In genomic region chr11:47616726-47617416, GRCh38 we compare ENCODE assay signal across 10 cellular contexts. TPM values are rescaled to one million over a fixed set of nuclear protein-coding genes. Genes with fewer than 3 reads are reported as not detected.
DNase-seq lines count a peak whose midpoint lies in the region; ATAC-seq and TF ChIP-seq lines count a peak whose summit lies in the region.
"Had no signal": no experiment of that assay in that cellular context is flagged by ENCODE, and none has a peak within 500 bp of the region (broad histone marks: within the 10 kb centered on the region; RNA-seq: fewer than 3 reads in every experiment).

No MANE protein-coding gene starts in this region.

- H3K27ac ChIP-seq in lower lobe of right lung: no peak overlapping the region

- no peak overlapping the region for H3K4me3 ChIP-seq in lower lobe of right lung
- H3K4me3 ChIP-seq: SK-N-MC had no signal

- DNase-seq in COLO829 (ENCODE audit: low spot score) (peak; percentile 61), NOMO-1 (lab: John Stamatoyannopoulos, UW; ENCODE audit: unreplicated experiment in 2 of 2) (peak; percentile 64 to 67), dermis blood vessel endothelial cell (peak; percentile 87), lower lobe of right lung (no peak), NCI-H2029 (lab: John Stamatoyannopoulos, UW) (no peak), cortex of kidney (lab: John Stamatoyannopoulos, UW) (no peak)
- DNase-seq: naive B cell had no signal

- H3K36me3 ChIP-seq in lower lobe of right lung: peaks cover 57% of the 10 kb centered on the region

- no peaks in the 10 kb centered on the region for H3K9me3 ChIP-seq in lower lobe of right lung

- peak; percentile 56 for ATAC-seq in GM21529 (IDR thresholded peaks at IDR 0.05; ENCODE audit: unreplicated experiment)
- peak; percentile 52 for ATAC-seq in lower lobe of right lung
- no peak for ATAC-seq in HG03135 (IDR thresholded peaks at IDR 0.05; ENCODE audit: unreplicated experiment)

- peak; percentile 58 for TF ChIP-seq CTCF in lower lobe of right lung (IDR thresholded peaks at IDR 0.05)

- intact Hi-C loops in lower lobe of right lung (cut with DNase I): no loop called here

- H3K27me3 ChIP-seq in lower lobe of right lung (ENCODE audit: low read depth): no peaks in the 10 kb centered on the region

- H3K4me1 ChIP-seq in lower lobe of right lung: peaks cover 6% of the 10 kb centered on the region

RNA-seq across cellular contexts. Expression of gene C1QTNF4, which starts 22.7 kb away (rescaled TPM):
- total RNA-seq in dermis blood vessel endothelial cell: 0.34 and 0.37 TPM in 2 replicates
- 1.3 TPM for total RNA-seq in lower lobe of right lung

RNA-seq across cellular contexts. Expression of gene MTCH2, which starts 25.5 kb away (rescaled TPM):
- total RNA-seq in dermis blood vessel endothelial cell: 104 and 133 TPM in 2 replicates
- total RNA-seq in lower lobe of right lung: 53.1 TPM

RNA-seq across cellular contexts. Expression of gene FAM180B, which starts 30.4 kb away (rescaled TPM):
- total RNA-seq in dermis blood vessel endothelial cell (not detected in 2 replicates), lower lobe of right lung (0.53 TPM)

RNA-seq across cellular contexts. Expression of gene NDUFS3, which starts 38.0 kb away (rescaled TPM):
- 57.3 and 101 TPM in 2 replicates for total RNA-seq in dermis blood vessel endothelial cell
- total RNA-seq in lower lobe of right lung: 79.0 TPM

RNA-seq across cellular contexts. Expression of gene KBTBD4, which starts 38.1 kb away (rescaled TPM):
- total RNA-seq in dermis blood vessel endothelial cell (39.3 and 51.7 TPM in 2 replicates), lower lobe of right lung (13.4 TPM)

Comparison
In these comparisons a context has a peak if more than half of its experiments do, and no peak if none do; other contexts are left out.
1. DNase-seq: peak in COLO829 (single experiment), NOMO-1 (2 of 2) and dermis blood vessel endothelial cell (single experiment); none in lower lobe of right lung (single experiment), NCI-H2029 (single experiment) and cortex of kidney (single experiment).